9 cellular contexts compared by ENCODE assay signal in genomic region chr6:163417595-163417994, GRCh38. TPM values are rescaled to one million over a fixed set of nuclear protein-coding genes. Genes with fewer than 3 reads are reported as not detected.
DNase-seq lines count a peak whose midpoint lies in the region; ATAC-seq, FAIRE-seq and TF ChIP-seq lines count a peak whose summit lies in the region.
"Had no signal": no experiment of that assay in that cellular context is flagged by ENCODE, and none has a peak within 500 bp of the region (broad histone marks: within the 10 kb centered on the region; RNA-seq: fewer than 3 reads in every experiment).

No MANE protein-coding gene starts in this region.

- H3K9me3 Mint-ChIP-seq in Caco-2 (ENCODE audit: unreplicated experiment), result no peaks in the 10 kb centered on the region

- H3K4me3 Mint-ChIP-seq in Caco-2 (ENCODE audit: unreplicated experiment), result peak overlapping the region; percentile 94

- H3K27ac ChIP-seq in OCI-LY3 (ENCODE audit: low read length) (no peak overlapping the region), endothelial cell of umbilical vein (ENCODE audit: insufficient read depth, low read depth, low read length) (peak overlapping the region; percentile 71), parathyroid adenoma (peak overlapping the region; percentile 34)

- peaks cover 23% of the 10 kb centered on the region for H3K4me1 ChIP-seq in Caco-2
- peaks cover 40% of the 10 kb centered on the region for H3K4me1 ChIP-seq in OCI-LY3 (ENCODE audit: low read length)
- peaks cover 34% of the 10 kb centered on the region for H3K4me1 ChIP-seq in endothelial cell of umbilical vein (ENCODE audit: control insufficient read depth, extremely low read depth, insufficient read depth, low read length)
- H3K4me1 ChIP-seq in parathyroid adenoma, result peaks cover 23% of the 10 kb centered on the region

- H3K27me3 ChIP-seq in Caco-2 (replicated peaks; ENCODE audit: control insufficient read depth, insufficient read depth, low read length), result no peaks in the 10 kb centered on the region
- no peaks in the 10 kb centered on the region for H3K27me3 ChIP-seq in OCI-LY3 (ENCODE audit: low read depth, low read length)
- H3K27me3 ChIP-seq in endothelial cell of umbilical vein (ENCODE audit: control insufficient read depth in 2 of 2, insufficient read depth in 2 of 2, low read length in 2 of 2), result no peaks in the 10 kb centered on the region
- no peaks in the 10 kb centered on the region for H3K27me3 ChIP-seq in parathyroid adenoma (ENCODE audit: control insufficient read depth, insufficient read depth, low read length)

- H3K4me1 Mint-ChIP-seq in Caco-2 (ENCODE audit: low read depth, unreplicated experiment), result peaks cover 14% of the 10 kb centered on the region

- no peak for DNase-seq in Caco-2
- peak; percentile 81 for DNase-seq in endothelial cell of umbilical vein (ENCODE audit: low read depth, low spot score)
- DNase-seq in NCI-H1105 treated with DMSO at 0.1 percent for 48 hours (lab: John Stamatoyannopoulos, UW), result no peak
- DNase-seq in D341Med (ENCODE audit: low spot score), result no peak
- DNase-seq in inferior parietal cortex (ENCODE audit: extremely low spot score), result no peak
- DNase-seq: hypothalamus had no signal

- H3K9me3 ChIP-seq in Caco-2, result no peaks in the 10 kb centered on the region
- H3K9me3 ChIP-seq in OCI-LY3 (ENCODE audit: insufficient read depth, low read length), result no peaks in the 10 kb centered on the region
- H3K9me3 ChIP-seq in endothelial cell of umbilical vein (replicated peaks; ENCODE audit: control insufficient read depth, insufficient read depth, low read length), result no peaks in the 10 kb centered on the region
- no peaks in the 10 kb centered on the region for H3K9me3 ChIP-seq in parathyroid adenoma (ENCODE audit: control insufficient read depth, low read length)

- no peak overlapping the region for H3K27ac Mint-ChIP-seq in Caco-2 (ENCODE audit: unreplicated experiment)

- dilution Hi-C loops in endothelial cell of umbilical vein (cut with MboI; ENCODE audit: extremely low pct_ligation_motif_present, low sequenced_read_pairs), result no loop called here

- no peak for ATAC-seq in esophagus mucosa

- POLR2A ChIA-PET in Caco-2 (lab: Charles Lee), result no interaction called here
- POLR2A ChIA-PET in endothelial cell of umbilical vein (lab: Charles Lee), result interaction anchor here (1.2 to 1.8 kb wide), 2 partner anchors 11 to 82 kb away, joined by 4 to 6 read pairs; no protein-coding TSS in a partner anchor

- H3K36me3 ChIP-seq in Caco-2 (ENCODE audit: control insufficient read depth, insufficient read depth, low read length) (no peaks in the 10 kb centered on the region), OCI-LY3 (replicated peaks; ENCODE audit: low read depth, low read length) (no peaks in the 10 kb centered on the region), endothelial cell of umbilical vein (ENCODE audit: control insufficient read depth in 2 of 2, extremely low read depth in 1 of 2, insufficient read depth in 2 of 2, low read length in 2 of 2) (no peaks in the 10 kb centered on the region), parathyroid adenoma (ENCODE audit: control insufficient read depth, insufficient read depth, low read length) (no peaks in the 10 kb centered on the region)

- H3K4me3 ChIP-seq in Caco-2 (ENCODE audit: low read depth, low read length) (no peak overlapping the region), OCI-LY3 (ENCODE audit: low read length) (peak overlapping the region; percentile 93), endothelial cell of umbilical vein (replicated peaks in 1 of 3; ENCODE audit: insufficient read depth in 1 of 3, low read depth in 1 of 3, low read length in 3 of 3) (peak overlapping the region; percentile 24 to 94 (median 70)), parathyroid adenoma (ENCODE audit: low read depth, low read length) (peak overlapping the region; percentile 81)

- H3K4me2 ChIP-seq in OCI-LY3 (ENCODE audit: low read length) (peak overlapping the region; percentile 81), endothelial cell of umbilical vein (ENCODE audit: insufficient read depth, low read length) (peak overlapping the region; percentile 98), parathyroid adenoma (ENCODE audit: low read length) (peak overlapping the region; percentile 86)

- H4K20me1 ChIP-seq in OCI-LY3 (ENCODE audit: insufficient read depth, low read length), result peaks cover 62% of the 10 kb centered on the region
- peaks cover 19% of the 10 kb centered on the region for H4K20me1 ChIP-seq in endothelial cell of umbilical vein (replicated peaks; ENCODE audit: control insufficient read depth, extremely low read depth, insufficient read depth, low read length)

- peak; percentile 72 for FAIRE-seq in endothelial cell of umbilical vein (lab: Jason Lieb, UNC)

- H3K36me3 Mint-ChIP-seq in Caco-2 (ENCODE audit: insufficient read depth, unreplicated experiment), result peaks cover 10% of the 10 kb centered on the region

- no peak for TF ChIP-seq CTCF in Caco-2 (IDR thresholded peaks at IDR 0.05; ENCODE audit: insufficient read depth in 1 of 2, low read depth in 1 of 2, low read length in 1 of 2, severe bottlenecking in 1 of 2, unreplicated experiment in 1 of 2)
- no peak for TF ChIP-seq CTCF in OCI-LY3 (IDR thresholded peaks at IDR 0.05; ENCODE audit: low read depth, low read length)
- TF ChIP-seq CTCF in endothelial cell of umbilical vein (IDR thresholded peaks at IDR 0.05; ENCODE audit: extremely low read depth in 1 of 2, insufficient read depth in 1 of 2, low read depth in 1 of 2, low read length in 2 of 2), result no peak
- TF ChIP-seq CTCF in parathyroid adenoma (IDR thresholded peaks at IDR 0.05), result no peak

- intact Hi-C loops in Caco-2 (cut with micrococcal nuclease; ENCODE audit: unreplicated experiment) (no loop called here), endothelial cell of umbilical vein (cut with micrococcal nuclease) (loop anchor here (1.0 to 10.0 kb wide), 10 partner anchors 43 to 1630 kb away; partner anchors contain the start of genes PACRG and PRKN)

- H3K79me2 ChIP-seq in OCI-LY3 (ENCODE audit: low read length) (peaks cover 83% of the 10 kb centered on the region), endothelial cell of umbilical vein (ENCODE audit: control insufficient read depth, insufficient read depth, low read length) (peaks cover 77% of the 10 kb centered on the region), parathyroid adenoma (peaks cover 16% of the 10 kb centered on the region)

- H3K9ac ChIP-seq in OCI-LY3 (ENCODE audit: low read length), result peak overlapping the region; percentile 92
- peak overlapping the region; percentile 98 for H3K9ac ChIP-seq in endothelial cell of umbilical vein (replicated peaks; ENCODE audit: extremely low read depth, insufficient read depth, low read length)
- no peak overlapping the region for H3K9ac ChIP-seq in parathyroid adenoma

- BruUV-seq in Caco-2 (replicated peaks; lab: Mats Ljungman, UMichigan) (no TSS peak), endothelial cell of umbilical vein (replicated peaks; lab: Mats Ljungman, UMichigan) (no TSS peak)

- H3K9me1 ChIP-seq in endothelial cell of umbilical vein (replicated peaks; ENCODE audit: control insufficient read depth, extremely low read depth, insufficient read depth, low read length), result no peaks in the 10 kb centered on the region

- CTCF ChIA-PET in Caco-2 (lab: Charles Lee), result no interaction called here
- CTCF ChIA-PET in endothelial cell of umbilical vein (lab: Charles Lee), result interaction anchor here (1.0 to 3.6 kb wide), 15 partner anchors 8 to 1999 kb away, joined by 3 to 31 read pairs (median 5); no protein-coding TSS in a partner anchor

- TF ChIP-seq POLR2A in endothelial cell of umbilical vein (IDR thresholded peaks at IDR 0.05; ENCODE audit: low read depth, low read length), result no peak

- no peaks in the 10 kb centered on the region for H3K27me3 Mint-ChIP-seq in Caco-2 (ENCODE audit: insufficient read depth, unreplicated experiment)

- H2AFZ ChIP-seq in OCI-LY3 (ENCODE audit: low read depth, low read length) (no peak overlapping the region), endothelial cell of umbilical vein (ENCODE audit: low read depth, low read length) (no peak overlapping the region), parathyroid adenoma (no peak overlapping the region)

TF ChIP-seq in endothelial cell of umbilical vein, 7 proteins besides CTCF, POLR2A, EP300 and RAD21:
- TF ChIP-seq EZH2 (IDR thresholded peaks at IDR 0.05; ENCODE audit: borderline replicate concordance, low read depth, low read length, severe bottlenecking) (no peak), FOS (IDR thresholded peaks at IDR 0.05; ENCODE audit: borderline replicate concordance, insufficient read depth, low read length) (no peak), MYC (IDR thresholded peaks at IDR 0.05; ENCODE audit: low read depth, low read length) (no peak), GATA2 (IDR thresholded peaks at IDR 0.05; ENCODE audit: insufficient read depth, insufficient read length, low read depth, low read length) (no peak), MAX (IDR thresholded peaks at IDR 0.05; ENCODE audit: insufficient read depth, insufficient read length) (no peak), POLR2AphosphoS5 (IDR thresholded peaks at IDR 0.05; ENCODE audit: insufficient read depth, low read depth, low read length) (no peak), JUN (IDR thresholded peaks at IDR 0.05; ENCODE audit: borderline replicate concordance, insufficient read depth, insufficient read length, low read depth) (no peak)

RNA-seq across cellular contexts. Expression of gene QKI, which starts 3.1 kb away (rescaled TPM):
- 117 and 134 TPM in 2 replicates for total RNA-seq in Caco-2 (2022)
- total RNA-seq in endothelial cell of umbilical vein, result 232 and 233 TPM in 2 replicates
- 175 and 178 TPM in 2 replicates for polyA plus RNA-seq in endothelial cell of umbilical vein
- 152 and 173 TPM in 2 replicates for polyA plus RNA-seq in endothelial cell of umbilical vein (2011; cell fraction: cytosol; rRNA removed)
- 179 and 220 TPM in 2 replicates for polyA plus RNA-seq in endothelial cell of umbilical vein (2011; cell fraction: nucleus; rRNA removed)
- polyA plus RNA-seq in endothelial cell of umbilical vein (2012), result 92.6 and 143 TPM in 2 replicates
- 484 and 519 TPM in 2 replicates for polyA minus RNA-seq in endothelial cell of umbilical vein
- 83.3 TPM for polyA minus RNA-seq in endothelial cell of umbilical vein (2011; cell fraction: cytosol; rRNA and poly(A)+ RNA removed)
- 324 and 418 TPM in 2 replicates for polyA minus RNA-seq in endothelial cell of umbilical vein (2011; cell fraction: nucleus; rRNA and poly(A)+ RNA removed)
- 39.6 TPM for total RNA-seq in esophagus mucosa
